ENCODE assay signal across 8 cellular contexts in genomic region chr1:96721382-96722160, GRCh38. TPM values are rescaled to one million over a fixed set of nuclear protein-coding genes. Genes with fewer than 3 reads are reported as not detected.
DNase-seq lines count a peak whose midpoint lies in the region; ATAC-seq and TF ChIP-seq lines count a peak whose summit lies in the region.

A gene with protein sequence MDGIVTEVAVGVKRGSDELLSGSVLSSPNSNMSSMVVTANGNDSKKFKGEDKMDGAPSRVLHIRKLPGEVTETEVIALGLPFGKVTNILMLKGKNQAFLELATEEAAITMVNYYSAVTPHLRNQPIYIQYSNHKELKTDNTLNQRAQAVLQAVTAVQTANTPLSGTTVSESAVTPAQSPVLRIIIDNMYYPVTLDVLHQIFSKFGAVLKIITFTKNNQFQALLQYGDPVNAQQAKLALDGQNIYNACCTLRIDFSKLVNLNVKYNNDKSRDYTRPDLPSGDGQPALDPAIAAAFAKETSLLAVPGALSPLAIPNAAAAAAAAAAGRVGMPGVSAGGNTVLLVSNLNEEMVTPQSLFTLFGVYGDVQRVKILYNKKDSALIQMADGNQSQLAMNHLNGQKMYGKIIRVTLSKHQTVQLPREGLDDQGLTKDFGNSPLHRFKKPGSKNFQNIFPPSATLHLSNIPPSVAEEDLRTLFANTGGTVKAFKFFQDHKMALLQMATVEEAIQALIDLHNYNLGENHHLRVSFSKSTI (plus strand): TSS chr1:96721784. CDS start chr1:96721865, 81 bp downstream.

- DNase-seq in DMS153 (lab: John Stamatoyannopoulos, UW): peak; percentile 71
- DNase-seq in PC-3: peak; percentile 84
- DNase-seq in activated T-cell treated with anti-CD3 and anti-CD28 coated beads, Interleukin-2, amount 50 U/mL, for 24 hours: peak; percentile 90
- peak; percentile 65 for DNase-seq in stimulated activated CD8-positive, alpha-beta memory T cell treated with anti-CD3 and anti-CD28 coated beads, Interleukin-7, amount 100 ng/mL, for 24 hours (ENCODE audit: low read depth)

- WGBS in HUES64: under 1% methylated on average over 70 of the region's 77 CpGs

- H3K79me2 ChIP-seq in PC-3 (ENCODE audit: low read length): peaks cover 41% of the 10 kb centered on the region

- no peaks in the 10 kb centered on the region for H4K20me1 ChIP-seq in PC-3 (ENCODE audit: low read length)

- peak within 1 kb of the TSS; percentile 98 for H2AFZ ChIP-seq in PC-3 (ENCODE audit: low read length)

- no peaks in the 10 kb centered on the region for H3K9me3 Mint-ChIP-seq in activated T-cell treated with anti-CD3 and anti-CD28 coated beads, Interleukin-2, amount 50 U/mL, for 24 hours

- peak within 1 kb of the TSS; percentile 93 for H3K4me2 ChIP-seq in PC-3 (ENCODE audit: low read length)

- no peaks in the 10 kb centered on the region for H3K9me2 ChIP-seq in PC-3 (replicated peaks; ENCODE audit: low read length)

- H3K27me3 ChIP-seq in HUES64 (ENCODE audit: insufficient read depth, low read length): no peaks in the 10 kb centered on the region
- 0 out of 2 replicates have a peak, but pooled peaks cover 1% of the 10 kb centered on the region for H3K27me3 ChIP-seq in PC-3 (ENCODE audit: low read length)
- H3K27me3 ChIP-seq in muscle layer of colon (ENCODE audit: control insufficient read depth in 1 of 2, insufficient read depth in 2 of 2, low read length in 2 of 2): no peaks in the 10 kb centered on the region

- H3K9ac ChIP-seq in HUES64 (ENCODE audit: low read depth, low read length) (peak within 1 kb of the TSS; percentile 99), PC-3 (ENCODE audit: low read length) (peak within 1 kb of the TSS; percentile 99), muscle layer of colon (ENCODE audit: low read length) (peak within 1 kb of the TSS; percentile 99)

- POLR2A ChIA-PET in PC-3 (lab: Charles Lee; ENCODE audit: unreplicated experiment): no interaction called here

- H3K4me3 Mint-ChIP-seq in activated T-cell treated with anti-CD3 and anti-CD28 coated beads, Interleukin-2, amount 50 U/mL, for 24 hours: peak within 1 kb of the TSS; percentile 93

- BruUV-seq in PC-3 (replicated peaks; lab: Mats Ljungman, UMichigan): no TSS peak

- peaks cover 40% of the 10 kb centered on the region for H3K36me3 Mint-ChIP-seq in activated T-cell treated with anti-CD3 and anti-CD28 coated beads, Interleukin-2, amount 50 U/mL, for 24 hours (ENCODE audit: low read depth)

- H3K4me1 ChIP-seq in HUES64 (ENCODE audit: insufficient read depth, low read length) (peaks cover 24% of the 10 kb centered on the region), PC-3 (ENCODE audit: insufficient read depth, low read length) (peaks cover 21% of the 10 kb centered on the region), muscle layer of colon (ENCODE audit: insufficient read depth, low read length) (peaks cover 19% of the 10 kb centered on the region)

- H3K27me3 Mint-ChIP-seq in activated T-cell treated with anti-CD3 and anti-CD28 coated beads, Interleukin-2, amount 50 U/mL, for 24 hours: no peaks in the 10 kb centered on the region

- CTCF ChIA-PET in PC-3 (lab: Charles Lee): no interaction called here

- H3K4me1 Mint-ChIP-seq in activated T-cell treated with anti-CD3 and anti-CD28 coated beads, Interleukin-2, amount 50 U/mL, for 24 hours (ENCODE audit: low read depth): peaks cover 28% of the 10 kb centered on the region

- peaks cover 4% of the 10 kb centered on the region; the same call in 1 of the 2 replicates for H3K9me3 ChIP-seq in HUES64 (ENCODE audit: insufficient read depth, low read depth, low read length)
- H3K9me3 ChIP-seq in PC-3 (ENCODE audit: low read length): no peaks in the 10 kb centered on the region
- H3K9me3 ChIP-seq in muscle layer of colon (ENCODE audit: low read length): no peaks in the 10 kb centered on the region

- H3K27ac Mint-ChIP-seq in activated T-cell treated with anti-CD3 and anti-CD28 coated beads, Interleukin-2, amount 50 U/mL, for 24 hours: peak within 1 kb of the TSS; percentile 93

- H3F3A ChIP-seq in PC-3 (ENCODE audit: low read length, unreplicated experiment): no peaks in the 10 kb centered on the region

- H3K27ac ChIP-seq in HUES64 (ENCODE audit: low read depth, low read length) (peak within 1 kb of the TSS; percentile 98), PC-3 (ENCODE audit: low read length) (peak within 1 kb of the TSS; percentile 60), muscle layer of colon (ENCODE audit: low read depth, low read length) (peak within 1 kb of the TSS; percentile 75)

- TF ChIP-seq CTCF in PC-3 (conservative IDR thresholded peaks at IDR 0.05; ENCODE audit: low read depth, low read length): no peak

- intact Hi-C loops in PC-3 (cut with micrococcal nuclease): no loop called here

- H3K36me3 ChIP-seq in HUES64 (ENCODE audit: insufficient read depth, low read length) (peaks cover 27% of the 10 kb centered on the region), PC-3 (ENCODE audit: low read depth, low read length) (peaks cover 7% of the 10 kb centered on the region; the same call in 1 of the 2 replicates), muscle layer of colon (ENCODE audit: insufficient read depth, low read length) (peaks cover 5% of the 10 kb centered on the region)

- ATAC-seq in GM21526 (IDR thresholded peaks at IDR 0.05; ENCODE audit: low FRiP score, unreplicated experiment): peak; percentile 95
- peak; percentile 94 for ATAC-seq in PC-3
- ATAC-seq in esophagus mucosa: peak; percentile 87

- peak within 1 kb of the TSS; percentile 98 for H3K4me3 ChIP-seq in HUES64 (ENCODE audit: low read length)
- H3K4me3 ChIP-seq in PC-3 (ENCODE audit: low read length): peak within 1 kb of the TSS; percentile 96
- H3K4me3 ChIP-seq in muscle layer of colon (ENCODE audit: low read depth in 1 of 2, low read length in 2 of 2): peak within 1 kb of the TSS; percentile 87 to 99

RNA-seq across cellular contexts. Expression of the gene that starts here (rescaled TPM):
- 46.7 TPM for polyA plus RNA-seq in HUES64 (2013, experiment 1 of 2)
- polyA plus RNA-seq in HUES64 (2013, experiment 2 of 2): 50.4 TPM
- total RNA-seq in PC-3 (2014; rRNA removed): 14.6 and 18.6 TPM in 2 replicates
- total RNA-seq in esophagus mucosa: 5.8 TPM

Comparison
In these comparisons a context has a peak if more than half of its experiments do, and no peak if none do; other contexts are left out.
1. Peak in every context shown above with its lines: DNase-seq, ATAC-seq, H3K4me3 ChIP-seq and H3K27ac ChIP-seq.